9 cellular contexts compared by ENCODE assay signal in the genomic region with DNA sequence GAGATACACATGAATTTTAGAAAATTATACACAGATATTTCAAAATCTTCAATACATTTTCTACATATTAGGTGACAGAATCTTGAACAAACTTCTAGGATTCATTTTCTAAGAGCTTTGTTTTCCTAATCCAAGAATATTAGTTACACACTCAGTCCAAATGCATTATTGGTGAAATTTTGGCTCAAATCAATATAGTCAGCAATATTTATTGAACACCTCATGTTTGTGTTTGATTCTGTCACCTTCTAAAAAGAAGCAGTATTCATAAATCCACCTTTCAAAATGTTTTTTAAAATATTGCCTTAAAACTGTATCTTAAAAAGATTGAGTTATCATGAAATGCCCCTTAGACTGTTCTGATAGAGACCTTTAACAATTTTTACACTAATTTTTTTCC. TPM values are rescaled to one million over a fixed set of nuclear protein-coding genes. Genes with fewer than 3 reads are reported as not detected.
"Had no signal": no experiment of that assay in that cellular context is flagged by ENCODE, and none has a peak within 500 bp of the region (broad histone marks: within the 10 kb centered on the region; RNA-seq: fewer than 3 reads in every experiment).

No MANE protein-coding gene starts in this region.

- DNase-seq: Karpas-422, KBM-7, KG1 had no signal

- H3K27ac ChIP-seq: HL-60, KMS-11 had no signal

- H3K9ac ChIP-seq: KMS-11 had no signal

- FAIRE-seq: HTR-8/SVneo had no signal

- H3K4me2 ChIP-seq: KMS-11 had no signal

RNA-seq across cellular contexts. Expression of gene KCNH7, which starts 40.2 kb away (rescaled TPM):
- total RNA-seq: HT-29, HT1080 had no signal
- polyA plus RNA-seq: IgD-negative memory B cell had no signal
